8 cellular contexts compared by ENCODE assay signal in the genomic region with DNA sequence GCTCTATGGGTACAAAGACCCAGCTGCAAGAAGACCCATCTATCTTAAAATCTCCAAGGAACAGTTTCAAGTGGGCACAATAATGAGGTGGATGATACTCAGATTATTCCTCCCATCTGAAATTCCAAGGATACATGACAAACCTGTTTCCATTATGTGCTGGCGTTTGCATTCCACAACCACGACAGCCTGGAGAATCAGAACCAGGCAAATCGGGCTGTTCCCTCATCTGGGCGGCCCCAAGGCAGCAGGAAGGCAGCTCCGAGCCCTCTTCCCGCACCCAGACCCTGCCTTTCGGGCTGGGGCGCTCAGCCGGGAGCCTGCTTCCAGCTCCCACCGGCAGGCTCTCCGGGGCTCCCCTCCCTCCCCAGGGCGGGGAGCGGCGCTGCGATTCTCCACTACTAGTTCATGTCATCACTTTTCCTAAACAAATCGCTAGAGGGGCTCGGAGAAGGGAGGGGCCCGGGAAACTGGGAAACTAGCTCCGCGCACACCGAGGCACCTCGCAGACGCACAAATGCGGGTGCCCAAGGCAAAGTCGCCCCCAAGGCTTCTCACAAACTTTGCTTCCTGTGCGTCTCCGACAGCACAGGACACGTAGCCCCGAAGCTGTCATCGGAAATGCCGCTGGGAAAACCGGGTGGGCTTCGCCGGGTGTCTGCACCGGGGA. TPM values are rescaled to one million over a fixed set of nuclear protein-coding genes. Genes with fewer than 3 reads are reported as not detected.
DNase-seq lines count a peak whose midpoint lies in the region; ATAC-seq and TF ChIP-seq lines count a peak whose summit lies in the region.

A gene (minus strand): TSS at position 350 of the 670 bp plus-strand sequence. CDS start 197 bp downstream, at position 153.

- no peaks in the 10 kb centered on the region for H3F3A ChIP-seq in neural cell (ENCODE audit: insufficient read depth, low read length, poor library complexity, severe bottlenecking)

- no peak for TF ChIP-seq EP300 in neural cell (conservative IDR thresholded peaks at IDR 0.05; ENCODE audit: poor library complexity, severe bottlenecking)

- H3K4me3 Mint-ChIP-seq in activated CD8-positive, alpha-beta memory T cell treated with anti-CD3 and anti-CD28 coated beads, Interleukin-2, amount 10 ng/mL, durations not matched to agents 7 days and 5 days, result peak within 1 kb of the TSS; percentile 84

- H3K9me3 Mint-ChIP-seq in activated CD8-positive, alpha-beta memory T cell treated with anti-CD3 and anti-CD28 coated beads, Interleukin-2, amount 10 ng/mL, durations not matched to agents 7 days and 5 days (ENCODE audit: low read depth), result no peaks in the 10 kb centered on the region

- H3K36me3 Mint-ChIP-seq in activated CD8-positive, alpha-beta memory T cell treated with anti-CD3 and anti-CD28 coated beads, Interleukin-2, amount 10 ng/mL, durations not matched to agents 7 days and 5 days, result no peaks in the 10 kb centered on the region

- H3K4me1 ChIP-seq in foreskin keratinocyte, result peaks cover 35% of the 10 kb centered on the region

- H3K27me3 ChIP-seq in HL-60 (ENCODE audit: insufficient read depth, poor library complexity, severe bottlenecking), result no peaks in the 10 kb centered on the region
- no peaks in the 10 kb centered on the region for H3K27me3 ChIP-seq in foreskin keratinocyte
- peaks cover 30% of the 10 kb centered on the region for H3K27me3 ChIP-seq in neural cell (ENCODE audit: insufficient read depth, low read depth, low read length)

- peaks cover 51% of the 10 kb centered on the region for H3K27me3 Mint-ChIP-seq in activated CD8-positive, alpha-beta memory T cell treated with anti-CD3 and anti-CD28 coated beads, Interleukin-2, amount 10 ng/mL, durations not matched to agents 7 days and 5 days

- H3K9me3 ChIP-seq in neural cell (ENCODE audit: low read length), result no peaks in the 10 kb centered on the region

- peak within 1 kb of the TSS; percentile 70 for H3K4me2 ChIP-seq in neural cell (ENCODE audit: low read length)

- peak; percentile 53 for DNase-seq in activated CD8-positive, alpha-beta memory T cell treated with anti-CD3 and anti-CD28 coated beads, Interleukin-2, amount 10 ng/mL, durations not matched to agents 7 days and 5 days
- no peak for DNase-seq in activated CD8-positive, alpha-beta memory T cell treated with anti-CD3 and anti-CD28 coated beads, Interleukin-2, amount 50 U/mL, for 48 hours
- DNase-seq in HL-60 (ENCODE audit: low read depth in 1 of 2, low spot score in 1 of 2), result no peak
- DNase-seq in activated CD4-positive, alpha-beta T cell treated with anti-CD3 and anti-CD28 coated beads, Interleukin-2, amount 50 U/mL, for 48 hours, result peak; percentile 2 to 10
- peak in 1 of 2 donors; percentile 62 for DNase-seq in foreskin keratinocyte
- no peak for DNase-seq in activated CD4-positive, CD25-positive, alpha-beta regulatory T cell (lab: John Stamatoyannopoulos, UW)
- DNase-seq in stimulated activated CD4-positive, alpha-beta T cell treated with anti-CD3 and anti-CD28 coated beads, Interleukin-4, amount 100 ng/mL, for 1 hour, result no peak

- H3K9me2 ChIP-seq in neural cell (ENCODE audit: insufficient read depth, low read length), result no peaks in the 10 kb centered on the region

- ATAC-seq in activated CD8-positive, alpha-beta memory T cell treated with anti-CD3 and anti-CD28 coated beads, Interleukin-2, amount 10 ng/mL, durations not matched to agents 7 days and 5 days, result peak; percentile 52
- peak; percentile 31 for ATAC-seq in foreskin keratinocyte

- H3K36me3 ChIP-seq in neural cell (ENCODE audit: insufficient read depth, low read length), result no peaks in the 10 kb centered on the region

- no peak for TF ChIP-seq RAD21 in neural cell (conservative IDR thresholded peaks at IDR 0.05)

- H3K79me2 ChIP-seq in neural cell (replicated peaks; ENCODE audit: insufficient read depth, low read length), result no peaks in the 10 kb centered on the region

- no peaks in the 10 kb centered on the region for H4K20me1 ChIP-seq in neural cell (ENCODE audit: insufficient read depth)

- peak within 1 kb of the TSS; percentile 62 for H3K9ac ChIP-seq in neural cell (ENCODE audit: low read length)

- H3K4me3 ChIP-seq in HL-60 (replicated peaks; ENCODE audit: insufficient read depth, low read length) (peak within 1 kb of the TSS; percentile 59), neural cell (ENCODE audit: low read length) (peak within 1 kb of the TSS; percentile 80)

- peak within 1 kb of the TSS; percentile 79 for H3K27ac Mint-ChIP-seq in activated CD8-positive, alpha-beta memory T cell treated with anti-CD3 and anti-CD28 coated beads, Interleukin-2, amount 10 ng/mL, durations not matched to agents 7 days and 5 days

- CTCF ChIA-PET in activated CD8-positive, alpha-beta memory T cell treated with anti-CD3 and anti-CD28 coated beads, Interleukin-2, amount 10 ng/mL, durations not matched to agents 7 days and 5 days (lab: Charles Lee), result interaction anchor here (1.0 to 4.9 kb wide), 6 partner anchors 31 to 247 kb away, joined by 3 to 39 read pairs (median 3); no protein-coding TSS in a partner anchor

- peaks cover 39% of the 10 kb centered on the region for H3K4me1 Mint-ChIP-seq in activated CD8-positive, alpha-beta memory T cell treated with anti-CD3 and anti-CD28 coated beads, Interleukin-2, amount 10 ng/mL, durations not matched to agents 7 days and 5 days

- TF ChIP-seq CTCF in HL-60 (IDR thresholded peaks at IDR 0.05; ENCODE audit: insufficient read depth, low read length), result no peak
- peak; percentile 4 for TF ChIP-seq CTCF in foreskin keratinocyte (conservative IDR thresholded peaks at IDR 0.05)
- TF ChIP-seq CTCF in neural cell (IDR thresholded peaks at IDR 0.05; ENCODE audit: poor library complexity, severe bottlenecking), result no peak

- H3K27ac ChIP-seq in HL-60 (replicated peaks) (peak within 1 kb of the TSS; percentile 70), foreskin keratinocyte (peak within 1 kb of the TSS; percentile 90), neural cell (ENCODE audit: low read length) (no peak within 1 kb of the TSS)

- peak within 1 kb of the TSS; percentile 43 for H2AFZ ChIP-seq in neural cell (ENCODE audit: low read depth, low read length)

TF ChIP-seq in neural cell, 6 proteins besides CTCF, POLR2A, EP300 and RAD21:
- no peak for TF ChIP-seq POLR2AphosphoS5 (IDR thresholded peaks at IDR 0.05)
- TF ChIP-seq SMC3 (conservative IDR thresholded peaks at IDR 0.05; ENCODE audit: poor library complexity), result no peak
- no peak for TF ChIP-seq EZH2 (IDR thresholded peaks at IDR 0.05; ENCODE audit: borderline replicate concordance, insufficient read depth, low read length, poor library complexity, severe bottlenecking)
- no peak for TF ChIP-seq TAF1 (IDR thresholded peaks at IDR 0.05; ENCODE audit: low read depth)
- TF ChIP-seq, protein P1, sequence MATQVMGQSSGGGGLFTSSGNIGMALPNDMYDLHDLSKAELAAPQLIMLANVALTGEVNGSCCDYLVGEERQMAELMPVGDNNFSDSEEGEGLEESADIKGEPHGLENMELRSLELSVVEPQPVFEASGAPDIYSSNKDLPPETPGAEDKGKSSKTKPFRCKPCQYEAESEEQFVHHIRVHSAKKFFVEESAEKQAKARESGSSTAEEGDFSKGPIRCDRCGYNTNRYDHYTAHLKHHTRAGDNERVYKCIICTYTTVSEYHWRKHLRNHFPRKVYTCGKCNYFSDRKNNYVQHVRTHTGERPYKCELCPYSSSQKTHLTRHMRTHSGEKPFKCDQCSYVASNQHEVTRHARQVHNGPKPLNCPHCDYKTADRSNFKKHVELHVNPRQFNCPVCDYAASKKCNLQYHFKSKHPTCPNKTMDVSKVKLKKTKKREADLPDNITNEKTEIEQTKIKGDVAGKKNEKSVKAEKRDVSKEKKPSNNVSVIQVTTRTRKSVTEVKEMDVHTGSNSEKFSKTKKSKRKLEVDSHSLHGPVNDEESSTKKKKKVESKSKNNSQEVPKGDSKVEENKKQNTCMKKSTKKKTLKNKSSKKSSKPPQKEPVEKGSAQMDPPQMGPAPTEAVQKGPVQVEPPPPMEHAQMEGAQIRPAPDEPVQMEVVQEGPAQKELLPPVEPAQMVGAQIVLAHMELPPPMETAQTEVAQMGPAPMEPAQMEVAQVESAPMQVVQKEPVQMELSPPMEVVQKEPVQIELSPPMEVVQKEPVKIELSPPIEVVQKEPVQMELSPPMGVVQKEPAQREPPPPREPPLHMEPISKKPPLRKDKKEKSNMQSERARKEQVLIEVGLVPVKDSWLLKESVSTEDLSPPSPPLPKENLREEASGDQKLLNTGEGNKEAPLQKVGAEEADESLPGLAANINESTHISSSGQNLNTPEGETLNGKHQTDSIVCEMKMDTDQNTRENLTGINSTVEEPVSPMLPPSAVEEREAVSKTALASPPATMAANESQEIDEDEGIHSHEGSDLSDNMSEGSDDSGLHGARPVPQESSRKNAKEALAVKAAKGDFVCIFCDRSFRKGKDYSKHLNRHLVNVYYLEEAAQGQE (IDR thresholded peaks at IDR 0.05; ENCODE audit: borderline replicate concordance), result no peak
- no peak for TF ChIP-seq MXI1 (conservative IDR thresholded peaks at IDR 0.05; ENCODE audit: poor library complexity, severe bottlenecking)

RNA-seq across cellular contexts. Expression of the gene that starts here (rescaled TPM):
- total RNA-seq in activated CD8-positive, alpha-beta memory T cell treated with anti-CD3 and anti-CD28 coated beads, Interleukin-2, amount 10 ng/mL, durations not matched to agents 7 days and 5 days, result 1 to 10 TPM; 3.4 to 5.0 TPM
- 48.7 and 54.9 TPM in 2 replicates for total RNA-seq in foreskin keratinocyte
- polyA plus RNA-seq in foreskin keratinocyte, result 37.9 and 39.9 TPM in 2 replicates
- 2.0 and 3.7 TPM in 2 replicates for polyA plus RNA-seq in neural cell
- polyA minus RNA-seq in neural cell, result 1.5 and 2.7 TPM in 2 replicates

Comparison
In these comparisons a context has a peak if more than half of its experiments do, and no peak if none do; other contexts are left out.
1. DNase-seq: peak in activated CD8-positive, alpha-beta memory T cell treated with anti-CD3 and anti-CD28 coated beads, Interleukin-2, amount 10 ng/mL, durations not matched to agents 7 days and 5 days (single experiment) and activated CD4-positive, alpha-beta T cell treated with anti-CD3 and anti-CD28 coated beads, Interleukin-2, amount 50 U/mL, for 48 hours (2 of 2); none in activated CD8-positive, alpha-beta memory T cell treated with anti-CD3 and anti-CD28 coated beads, Interleukin-2, amount 50 U/mL, for 48 hours (single experiment), HL-60 (0 of 2), activated CD4-positive, CD25-positive, alpha-beta regulatory T cell (0 of 4) and stimulated activated CD4-positive, alpha-beta T cell treated with anti-CD3 and anti-CD28 coated beads, Interleukin-4, amount 100 ng/mL, for 1 hour (single experiment).